In genomic region chr4:185211641-185212040, GRCh38 we compare ENCODE assay signal across 8 cellular contexts.
A peak's percentile ranks its signal among the peaks of the same experiment; 100 is the strongest.
DNase-seq lines count a peak whose midpoint lies in the region; ATAC-seq and TF ChIP-seq lines count a peak whose summit lies in the region.

No MANE protein-coding gene starts in this region.

- H2AFZ ChIP-seq in OCI-LY3 (ENCODE audit: low read depth, low read length) = no peak overlapping the region
- H2AFZ ChIP-seq in neuron (ENCODE audit: low read depth, low read length) = peak overlapping the region; percentile 82

- no peaks in the 10 kb centered on the region for H3K36me3 ChIP-seq in OCI-LY3 (replicated peaks; ENCODE audit: low read depth, low read length)
- no peaks in the 10 kb centered on the region for H3K36me3 ChIP-seq in duodenal mucosa (ENCODE audit: control insufficient read depth in 1 of 2, insufficient read depth in 2 of 2, low read length in 2 of 2)
- H3K36me3 ChIP-seq in neuron (ENCODE audit: insufficient read depth, low read length) = no peaks in the 10 kb centered on the region

- H3K9ac ChIP-seq in OCI-LY3 (ENCODE audit: low read length) (peak overlapping the region; percentile 76), duodenal mucosa (ENCODE audit: low read depth in 1 of 2, low read length in 2 of 2) (no peak overlapping the region)

- peaks cover 2% of the 10 kb centered on the region; the same call in 1 of the 2 replicates for H4K20me1 ChIP-seq in OCI-LY3 (ENCODE audit: insufficient read depth, low read length)

- TF ChIP-seq CTCF in OCI-LY3 (IDR thresholded peaks at IDR 0.05; ENCODE audit: low read depth, low read length) = no peak

- no peak for DNase-seq in effector CD4-positive, alpha-beta T cell
- DNase-seq in RPMI8226 = no peak

- peaks cover 25% of the 10 kb centered on the region for H3K4me1 ChIP-seq in OCI-LY3 (ENCODE audit: low read length)
- peaks cover 12 to 20% of the 10 kb centered on the region in 2 donors for H3K4me1 ChIP-seq in duodenal mucosa (ENCODE audit: control insufficient read depth in 1 of 2, insufficient read depth in 2 of 2, low read length in 2 of 2)
- peaks cover 19% of the 10 kb centered on the region for H3K4me1 ChIP-seq in neuron (ENCODE audit: insufficient read depth, low read length)

- H3K9me3 ChIP-seq in OCI-LY3 (ENCODE audit: insufficient read depth, low read length) (no peaks in the 10 kb centered on the region), duodenal mucosa (ENCODE audit: control insufficient read depth in 1 of 2, low read length in 2 of 2) (no peaks in the 10 kb centered on the region), neuron (ENCODE audit: low read length) (no peaks in the 10 kb centered on the region)

- no peak overlapping the region; the same call in 1 of the 2 replicates for H3K27ac ChIP-seq in OCI-LY3 (ENCODE audit: low read length)
- H3K27ac ChIP-seq in duodenal mucosa (ENCODE audit: low read depth, low read length) = no peak overlapping the region

- H3K79me2 ChIP-seq in OCI-LY3 (ENCODE audit: low read length) = peaks cover 65% of the 10 kb centered on the region

- H3K27me3 ChIP-seq in OCI-LY3 (ENCODE audit: low read depth, low read length) (no peaks in the 10 kb centered on the region), duodenal mucosa (ENCODE audit: control insufficient read depth in 1 of 2, insufficient read depth in 2 of 2, low read length in 2 of 2) (peaks cover 0 to 14% of the 10 kb centered on the region in 2 donors), neuron (ENCODE audit: insufficient read depth, low read length) (no peaks in the 10 kb centered on the region)

- ATAC-seq in HG02852 (IDR thresholded peaks at IDR 0.05; ENCODE audit: unreplicated experiment) (no peak), HG03139 (IDR thresholded peaks at IDR 0.05; ENCODE audit: unreplicated experiment) (no peak)

- H3K4me3 ChIP-seq in GM08714 (ENCODE audit: low read length) (peak overlapping the region; percentile 99), OCI-LY3 (ENCODE audit: low read length) (peak overlapping the region; percentile 85), duodenal mucosa (ENCODE audit: low read depth in 1 of 2, low read length in 2 of 2) (peak overlapping the region; percentile 77 to 79), neuron (ENCODE audit: low read length) (peak overlapping the region; percentile 59)

- H3K4me2 ChIP-seq in OCI-LY3 (ENCODE audit: low read length) = peak overlapping the region; percentile 84
